In genomic region chr21:32535616-32536015, GRCh38 we compare ENCODE assay signal across 22 cellular contexts. TPM values are rescaled to one million over a fixed set of nuclear protein-coding genes. Genes with fewer than 3 reads are reported as not detected.
A peak's percentile ranks its signal among the peaks of the same experiment; 100 is the strongest.
DNase-seq lines count a peak whose midpoint lies in the region; ATAC-seq and TF ChIP-seq lines count a peak whose summit lies in the region.
"Had no signal": no experiment of that assay in that cellular context is flagged by ENCODE, and none has a peak within 500 bp of the region (broad histone marks: within the 10 kb centered on the region; RNA-seq: fewer than 3 reads in every experiment).

No MANE protein-coding gene starts in this region.

- H3K27ac ChIP-seq in H9 (ENCODE audit: insufficient read length, low read depth, low read length) (no peak overlapping the region), PC-3 (ENCODE audit: low read length) (no peak overlapping the region)
- H3K27ac ChIP-seq: 22Rv1; A549; BLaER1 treated with 17β-estradiol and CSF1 and Interleukin-3, amounts not matched to agents 10 nM and 100 nM; C4-2B had no signal

- POLR2A ChIA-PET in PC-3 (lab: Charles Lee; ENCODE audit: unreplicated experiment), result no interaction called here

- H3K9ac ChIP-seq in H9 (ENCODE audit: extremely low read depth, insufficient read length, low read length), result no peak overlapping the region
- no peak overlapping the region for H3K9ac ChIP-seq in PC-3 (ENCODE audit: low read length)
- H3K9ac ChIP-seq: BLaER1 treated with 17β-estradiol and CSF1 and Interleukin-3, amounts not matched to agents 10 nM and 100 nM had no signal

- H3K9me3 ChIP-seq in H9 (ENCODE audit: control insufficient read depth, low read depth, low read length) (no peaks in the 10 kb centered on the region), PC-3 (ENCODE audit: low read length) (no peaks in the 10 kb centered on the region)
- H3K9me3 ChIP-seq: A549, Caco-2 had no signal

- no peaks in the 10 kb centered on the region; the same call in 1 of the 2 replicates for H3K4me1 ChIP-seq in H9 (ENCODE audit: insufficient read depth, low read length)
- H3K4me1 ChIP-seq in PC-3 (ENCODE audit: insufficient read depth, low read length), result no peaks in the 10 kb centered on the region
- H3K4me1 ChIP-seq: Caco-2 had no signal

- H3K36me3 Mint-ChIP-seq in H9 (ENCODE audit: insufficient read depth in 1 of 3, low read depth in 3 of 3) (peaks cover 4 to 6% (median 5%) of the 10 kb centered on the region in 3 experiments; a peak in 6 of 7 replicates), immature natural killer cell (peaks cover 5 to 10% (median 7%) of the 10 kb centered on the region in 3 donors), osteocyte (ENCODE audit: unreplicated experiment) (no peaks in the 10 kb centered on the region)

- intact Hi-C loops in PC-3 (cut with micrococcal nuclease), result no loop called here

- no peak overlapping the region for H3K14ac ChIP-seq in H9 (ENCODE audit: insufficient read depth, low read length)

- no peak overlapping the region for H2AK5ac ChIP-seq in H9 (ENCODE audit: insufficient read length, low read length)

- peak overlapping the region in 1 of 2 experiments; percentile 49; a peak in 1 of 5 replicates for H3K4me3 Mint-ChIP-seq in H9
- peak overlapping the region in 4 of 5 donors; percentile 18 to 66 (median 55) for H3K4me3 Mint-ChIP-seq in immature natural killer cell
- no peak overlapping the region for H3K4me3 Mint-ChIP-seq in osteocyte (ENCODE audit: unreplicated experiment)
- H3K4me3 Mint-ChIP-seq: B cell; CD4-positive, alpha-beta T cell; CD8-positive, alpha-beta T cell had no signal

- peak; percentile 56 for ATAC-seq in PC-3
- no peak for ATAC-seq in HG03139 (IDR thresholded peaks at IDR 0.05; ENCODE audit: unreplicated experiment)
- ATAC-seq: A549; CD8-positive, alpha-beta T cell had no signal

- H4K20me1 ChIP-seq in H9 (ENCODE audit: control insufficient read depth, insufficient read depth, insufficient read length), result no peaks in the 10 kb centered on the region
- no peaks in the 10 kb centered on the region for H4K20me1 ChIP-seq in PC-3 (ENCODE audit: low read length)
- H4K20me1 ChIP-seq: BLaER1 treated with 17β-estradiol and CSF1 and Interleukin-3, amounts not matched to agents 10 nM and 100 nM had no signal

- no peaks in the 10 kb centered on the region for H3K79me1 ChIP-seq in H9 (ENCODE audit: insufficient read depth, low read depth, low read length, poor library complexity, severe bottlenecking)

- H4K8ac ChIP-seq in H9 (replicated peaks; ENCODE audit: insufficient read length, low read depth, low read length), result no peak overlapping the region

- H3K4me2 ChIP-seq in H9 (ENCODE audit: insufficient read depth, insufficient read length, low read length) (no peak overlapping the region), PC-3 (ENCODE audit: low read length) (no peak overlapping the region)
- H3K4me2 ChIP-seq: BLaER1 treated with 17β-estradiol and CSF1 and Interleukin-3, amounts not matched to agents 10 nM and 100 nM had no signal

- H3K4me3 ChIP-seq in PC-3 (ENCODE audit: low read length), result no peak overlapping the region
- H3K4me3 ChIP-seq: A549; BLaER1 treated with 17β-estradiol and CSF1 and Interleukin-3, amounts not matched to agents 10 nM and 100 nM had no signal

- no peak overlapping the region for H2BK5ac ChIP-seq in H9 (ENCODE audit: insufficient read length, low read length)

- H2AFZ ChIP-seq in H9 (ENCODE audit: low read length), result no peak overlapping the region
- H2AFZ ChIP-seq in PC-3 (ENCODE audit: low read length), result no peak overlapping the region

- H3K4me1 Mint-ChIP-seq in H9 (peaks cover 18 to 22% of the 10 kb centered on the region in 2 experiments), immature natural killer cell (peaks cover 46 to 59% of the 10 kb centered on the region in 2 donors), osteocyte (ENCODE audit: unreplicated experiment) (no peaks in the 10 kb centered on the region)
- H3K4me1 Mint-ChIP-seq: B cell had no signal

- no peaks in the 10 kb centered on the region for H3F3A ChIP-seq in PC-3 (ENCODE audit: low read length, unreplicated experiment)

- H3K4ac ChIP-seq in H9 (ENCODE audit: low read depth, low read length), result no peak overlapping the region

- H4K91ac ChIP-seq in H9 (ENCODE audit: insufficient read length, low read depth, low read length), result no peak overlapping the region

- BruUV-seq in PC-3 (replicated peaks; lab: Mats Ljungman, UMichigan), result no TSS peak

- no peak overlapping the region for H3T11ph ChIP-seq in H9 (ENCODE audit: low read length)

- H3K9me3 Mint-ChIP-seq in H9, result peaks cover 7 to 11% of the 10 kb centered on the region in 2 experiments
- H3K9me3 Mint-ChIP-seq in immature natural killer cell, result no peaks in the 10 kb centered on the region
- no peaks in the 10 kb centered on the region for H3K9me3 Mint-ChIP-seq in osteocyte (ENCODE audit: unreplicated experiment)
- H3K9me3 Mint-ChIP-seq: CD4-positive, alpha-beta T cell; CD8-positive, alpha-beta T cell had no signal

- WGBS in H9 (ENCODE audit: extremely low coverage, insufficient read length, low lambda C conversion rate), result no CpG with 5 or more reads among the region's 7 CpGs

- H2BK15ac ChIP-seq in H9 (ENCODE audit: low read depth, low read length), result no peak overlapping the region

- DNase-seq in H9, result peak; percentile 10
- DNase-seq in PC-3, result no peak
- DNase-seq in immature natural killer cell, result no peak
- peak; percentile 49 for DNase-seq in osteocyte (ENCODE audit: extremely low spot score, unreplicated experiment)
- no peak for DNase-seq in activated naive CD4-positive, alpha-beta T cell treated with Interleukin-2 at 50 U/mL for 16 hours
- DNase-seq in RKO (ENCODE audit: low spot score), result no peak
- no peak for DNase-seq in stimulated activated naive CD4-positive, alpha-beta T cell (lab: John Stamatoyannopoulos, UW)
- DNase-seq: AML-193; Caco-2; Calu3; CD4-positive, alpha-beta T cell; CD8-positive, alpha-beta T cell; DMS79 treated with DMSO at 0.1 percent for 48 hours; GF-D8 had no signal

- no peak overlapping the region for H3K56ac ChIP-seq in H9 (ENCODE audit: insufficient read length, low read depth, low read length)

- no peak overlapping the region for H2BK120ac ChIP-seq in H9 (ENCODE audit: low read depth, low read length, poor library complexity, severe bottlenecking)

- no peaks in the 10 kb centered on the region for H3K79me2 ChIP-seq in H9 (ENCODE audit: insufficient read depth, low read length)
- no peaks in the 10 kb centered on the region for H3K79me2 ChIP-seq in PC-3 (ENCODE audit: low read length)

- H3K36me3 ChIP-seq in PC-3 (ENCODE audit: low read depth, low read length), result no peaks in the 10 kb centered on the region
- H3K36me3 ChIP-seq: BLaER1 treated with 17β-estradiol and CSF1 and Interleukin-3, amounts not matched to agents 10 nM and 100 nM had no signal

- H3K27ac Mint-ChIP-seq in H9 (peak overlapping the region in 1 of 3 experiments; percentile 24; a peak in 1 of 7 replicates), immature natural killer cell (no peak overlapping the region), osteocyte (ENCODE audit: unreplicated experiment) (no peak overlapping the region)
- H3K27ac Mint-ChIP-seq: B cell; CD4-positive, alpha-beta T cell; CD8-positive, alpha-beta T cell had no signal

- H3K23me2 ChIP-seq in H9 (ENCODE audit: insufficient read length, low read depth, low read length, poor library complexity, severe bottlenecking), result no peaks in the 10 kb centered on the region

- no peak overlapping the region for H2BK20ac ChIP-seq in H9 (ENCODE audit: low read depth, low read length, poor library complexity, severe bottlenecking)

- no peaks in the 10 kb centered on the region for H3K9me2 ChIP-seq in PC-3 (replicated peaks; ENCODE audit: low read length)

- TF ChIP-seq CTCF in H9 (conservative IDR thresholded peaks at IDR 0.05), result no peak
- TF ChIP-seq CTCF in PC-3 (conservative IDR thresholded peaks at IDR 0.05; ENCODE audit: low read depth, low read length), result no peak
- no peak for TF ChIP-seq CTCF in osteocyte (IDR thresholded peaks at IDR 0.05)

- H3K23ac ChIP-seq in H9 (ENCODE audit: insufficient read length, low read depth, low read length), result no peak overlapping the region

- H3K27me3 Mint-ChIP-seq in H9 (ENCODE audit: low read depth) (peaks cover 3% of the 10 kb centered on the region; the same call in 1 of the 2 replicates), immature natural killer cell (ENCODE audit: low read depth in 3 of 3) (peaks cover 0 to 4% (median 0%) of the 10 kb centered on the region in 3 donors), osteocyte (ENCODE audit: unreplicated experiment) (peaks cover 18% of the 10 kb centered on the region)
- H3K27me3 Mint-ChIP-seq: CD4-positive, alpha-beta T cell had no signal

- H4K5ac ChIP-seq in H9 (ENCODE audit: insufficient read length, low read depth, low read length), result no peak overlapping the region

- CTCF ChIA-PET in PC-3 (lab: Charles Lee), result no interaction called here

- H3K18ac ChIP-seq in H9 (ENCODE audit: insufficient read length, low read depth, low read length), result no peak overlapping the region

- no peak overlapping the region for H2BK12ac ChIP-seq in H9 (ENCODE audit: insufficient read length, low read depth, low read length)

- no peaks in the 10 kb centered on the region for H3K27me3 ChIP-seq in H9 (ENCODE audit: insufficient read depth, low read length)
- H3K27me3 ChIP-seq in PC-3 (ENCODE audit: low read length), result no peaks in the 10 kb centered on the region
- H3K27me3 ChIP-seq: BLaER1 treated with 17β-estradiol and CSF1 and Interleukin-3, amounts not matched to agents 10 nM and 100 nM had no signal

RNA-seq across cellular contexts. Expression of gene TCP10L, which starts 49.7 kb away (rescaled TPM):
- total RNA-seq in H9 (2021) (3.4 and 5.1 TPM in 2 replicates), PC-3 (2014; rRNA removed) (0.23 and 2.1 TPM in 2 replicates), osteocyte (0.21 and 1.3 TPM in 2 replicates)
- polyA plus RNA-seq in immature natural killer cell, result under 1 TPM in 2 of 3 donors, not detected in 1; 0.31 to 0.75 TPM
- total RNA-seq: A172; Caco-2; Calu3; CD8-positive, alpha-beta T cell had no signal
- polyA plus RNA-seq: BJ had no signal

Comparison
In these comparisons a context has a peak if more than half of its experiments do, and no peak if none do; other contexts are left out.
1. DNase-seq: peak in H9 (single experiment) and osteocyte (single experiment); none in PC-3 (single experiment), immature natural killer cell (0 of 3), activated naive CD4-positive, alpha-beta T cell treated with Interleukin-2 at 50 U/mL for 16 hours (single experiment), RKO (single experiment) and stimulated activated naive CD4-positive, alpha-beta T cell (0 of 6).